11 cellular contexts compared by ENCODE assay signal in genomic region chr3:112647122-112647521, GRCh38. TPM values are rescaled to one million over a fixed set of nuclear protein-coding genes. Genes with fewer than 3 reads are reported as not detected.
DNase-seq lines count a peak whose midpoint lies in the region; ATAC-seq and TF ChIP-seq lines count a peak whose summit lies in the region.
"Had no signal": no experiment of that assay in that cellular context is flagged by ENCODE, and none has a peak within 500 bp of the region (broad histone marks: within the 10 kb centered on the region; RNA-seq: fewer than 3 reads in every experiment).

No MANE protein-coding gene starts in this region.

- WGBS in lung, 2 donors, result 44 to 61% methylated on average over 5 of the region's 5 CpGs

- no peaks in the 10 kb centered on the region for H3K36me3 Mint-ChIP-seq in endothelial cell (ENCODE audit: low read depth, unreplicated experiment)
- H3K36me3 Mint-ChIP-seq: natural killer cell had no signal

- TF ChIP-seq EP300 in Ishikawa (IDR thresholded peaks at IDR 0.05; ENCODE audit: borderline replicate concordance), result peak; percentile 61; the same call in 1 of the 2 replicates

- no peak for TF ChIP-seq CTCF in endothelial cell (IDR thresholded peaks at IDR 0.05; ENCODE audit: unreplicated experiment)
- no peak for TF ChIP-seq CTCF in lung (IDR thresholded peaks at IDR 0.05; ENCODE audit: control extremely low read depth, extremely low read depth)

- no peaks in the 10 kb centered on the region for H3K27me3 ChIP-seq in lung (ENCODE audit: control insufficient read depth, insufficient read depth)

- peak overlapping the region; percentile 10 for H3K27ac Mint-ChIP-seq in endothelial cell (ENCODE audit: unreplicated experiment)
- H3K27ac Mint-ChIP-seq: natural killer cell had no signal

- no peak overlapping the region for H3K4me3 Mint-ChIP-seq in endothelial cell (ENCODE audit: unreplicated experiment)
- H3K4me3 Mint-ChIP-seq: natural killer cell had no signal

- no peak overlapping the region for H3K4me3 ChIP-seq in lung

- H3K36me3 ChIP-seq in lung (ENCODE audit: control insufficient read depth in 2 of 2, insufficient read depth in 2 of 2, low read length in 2 of 2), result no peaks in the 10 kb centered on the region

- H3K9me3 Mint-ChIP-seq in endothelial cell (ENCODE audit: unreplicated experiment), result no peaks in the 10 kb centered on the region
- H3K9me3 Mint-ChIP-seq: natural killer cell had no signal

- peak; percentile 11; the same call in 1 of the 2 replicates for TF ChIP-seq RAD21 in Ishikawa (IDR thresholded peaks at IDR 0.05; ENCODE audit: low read depth)

- no peaks in the 10 kb centered on the region for H3K9me3 ChIP-seq in lung (ENCODE audit: control insufficient read depth in 2 of 2, insufficient read depth in 1 of 2, low read length in 1 of 2)

- H3K27me3 Mint-ChIP-seq in endothelial cell (ENCODE audit: unreplicated experiment), result no peaks in the 10 kb centered on the region

- H3K27ac ChIP-seq in lung (ENCODE audit: low read depth in 1 of 2, low read length in 1 of 2), result no peak overlapping the region

- peak; percentile 84 for DNase-seq in AG08395 (ENCODE audit: low spot score)
- DNase-seq in endothelial cell (ENCODE audit: low spot score), result no peak
- DNase-seq in lung (ENCODE audit: low spot score), result no peak
- DNase-seq in NCI-H1105 treated with DMSO at 0.1 percent for 48 hours (lab: John Stamatoyannopoulos, UW), result no peak
- DNase-seq: effector CD8-positive, alpha-beta T cell; natural killer cell; NCI-H1930 had no signal

- peaks cover 0 to 3% of the 10 kb centered on the region in 2 donors for H3K4me1 ChIP-seq in lung (ENCODE audit: control insufficient read depth in 2 of 2, insufficient read depth in 2 of 2, low read length in 2 of 2)

- H3K4me1 Mint-ChIP-seq in endothelial cell (ENCODE audit: unreplicated experiment), result peaks cover 32% of the 10 kb centered on the region

- ATAC-seq in lung (ENCODE audit: insufficient read depth, low FRiP score), result peak; percentile 39
- ATAC-seq in GM21825 (IDR thresholded peaks at IDR 0.05; ENCODE audit: unreplicated experiment), result no peak
- ATAC-seq in GM21423 (IDR thresholded peaks at IDR 0.05; ENCODE audit: unreplicated experiment), result no peak
- no peak for ATAC-seq in HG03135 (IDR thresholded peaks at IDR 0.05; ENCODE audit: unreplicated experiment)
- ATAC-seq: natural killer cell had no signal

TF ChIP-seq in Ishikawa, 13 proteins besides CTCF, POLR2A, EP300 and RAD21:
- TF ChIP-seq TCF12 (IDR thresholded peaks at IDR 0.05; ENCODE audit: low read depth) (0 out of 2 replicates have a peak, but pooled peaks have one; percentile 51), FOXM1 (IDR thresholded peaks at IDR 0.05; ENCODE audit: borderline replicate concordance, low read depth) (peak; percentile 40; the same call in 1 of the 2 replicates), CEBPB (IDR thresholded peaks at IDR 0.05) (peak; percentile 90), CREB1 (IDR thresholded peaks at IDR 0.05; ENCODE audit: low read depth) (no peak), NFIC (IDR thresholded peaks at IDR 0.05) (no peak; the same call in 1 of the 2 replicates), TEAD4 (IDR thresholded peaks at IDR 0.05) (peak; percentile 100), ZBTB7A (IDR thresholded peaks at IDR 0.05; ENCODE audit: low read depth) (no peak), YY1 (IDR thresholded peaks at IDR 0.05; ENCODE audit: low read depth) (peak; percentile 39; the same call in 1 of the 2 replicates)
- TF ChIP-seq, protein P1, sequence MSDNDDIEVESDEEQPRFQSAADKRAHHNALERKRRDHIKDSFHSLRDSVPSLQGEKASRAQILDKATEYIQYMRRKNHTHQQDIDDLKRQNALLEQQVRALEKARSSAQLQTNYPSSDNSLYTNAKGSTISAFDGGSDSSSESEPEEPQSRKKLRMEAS (IDR thresholded peaks at IDR 0.05), result peak; percentile 63
- TF ChIP-seq, protein P2, sequence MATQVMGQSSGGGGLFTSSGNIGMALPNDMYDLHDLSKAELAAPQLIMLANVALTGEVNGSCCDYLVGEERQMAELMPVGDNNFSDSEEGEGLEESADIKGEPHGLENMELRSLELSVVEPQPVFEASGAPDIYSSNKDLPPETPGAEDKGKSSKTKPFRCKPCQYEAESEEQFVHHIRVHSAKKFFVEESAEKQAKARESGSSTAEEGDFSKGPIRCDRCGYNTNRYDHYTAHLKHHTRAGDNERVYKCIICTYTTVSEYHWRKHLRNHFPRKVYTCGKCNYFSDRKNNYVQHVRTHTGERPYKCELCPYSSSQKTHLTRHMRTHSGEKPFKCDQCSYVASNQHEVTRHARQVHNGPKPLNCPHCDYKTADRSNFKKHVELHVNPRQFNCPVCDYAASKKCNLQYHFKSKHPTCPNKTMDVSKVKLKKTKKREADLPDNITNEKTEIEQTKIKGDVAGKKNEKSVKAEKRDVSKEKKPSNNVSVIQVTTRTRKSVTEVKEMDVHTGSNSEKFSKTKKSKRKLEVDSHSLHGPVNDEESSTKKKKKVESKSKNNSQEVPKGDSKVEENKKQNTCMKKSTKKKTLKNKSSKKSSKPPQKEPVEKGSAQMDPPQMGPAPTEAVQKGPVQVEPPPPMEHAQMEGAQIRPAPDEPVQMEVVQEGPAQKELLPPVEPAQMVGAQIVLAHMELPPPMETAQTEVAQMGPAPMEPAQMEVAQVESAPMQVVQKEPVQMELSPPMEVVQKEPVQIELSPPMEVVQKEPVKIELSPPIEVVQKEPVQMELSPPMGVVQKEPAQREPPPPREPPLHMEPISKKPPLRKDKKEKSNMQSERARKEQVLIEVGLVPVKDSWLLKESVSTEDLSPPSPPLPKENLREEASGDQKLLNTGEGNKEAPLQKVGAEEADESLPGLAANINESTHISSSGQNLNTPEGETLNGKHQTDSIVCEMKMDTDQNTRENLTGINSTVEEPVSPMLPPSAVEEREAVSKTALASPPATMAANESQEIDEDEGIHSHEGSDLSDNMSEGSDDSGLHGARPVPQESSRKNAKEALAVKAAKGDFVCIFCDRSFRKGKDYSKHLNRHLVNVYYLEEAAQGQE (IDR thresholded peaks at IDR 0.05; ENCODE audit: low read depth), result no peak

RNA-seq across cellular contexts. Expression of gene CCDC80, which starts 6.2 kb away (rescaled TPM):
- total RNA-seq in endothelial cell (ENCODE audit: unreplicated experiment), result 3.7 TPM
- total RNA-seq in lung, result 10 to 100 TPM; 38.7 to 63.3 TPM
- polyA plus RNA-seq in lung, result 10 to 100 TPM; 19.0 to 20.0 TPM
